8 cellular contexts compared by ENCODE assay signal in the genomic region with DNA sequence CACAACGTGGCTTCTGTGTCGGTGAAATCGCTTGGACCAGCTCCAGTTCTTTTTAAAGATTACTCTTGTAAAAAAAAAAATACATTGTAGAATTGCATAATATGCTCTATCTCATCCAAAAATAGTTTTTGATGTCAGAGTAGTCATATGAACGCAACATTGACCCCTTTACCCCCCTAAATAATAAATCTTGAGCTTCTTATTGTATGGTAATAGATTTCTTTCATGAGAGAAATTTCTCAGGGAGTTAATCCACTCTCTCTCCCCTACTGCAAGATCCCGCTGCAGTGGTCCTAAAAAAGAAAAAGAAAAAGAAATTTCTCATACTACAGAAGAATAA. TPM values are rescaled to one million over a fixed set of nuclear protein-coding genes. Genes with fewer than 3 reads are reported as not detected.
A peak's percentile ranks its signal among the peaks of the same experiment; 100 is the strongest.
DNase-seq lines count a peak whose midpoint lies in the region; ATAC-seq and TF ChIP-seq lines count a peak whose summit lies in the region.

No MANE protein-coding gene starts in this region.

- H3K4me3 Mint-ChIP-seq in CD14-positive monocyte = peak overlapping the region; percentile 79 to 89

- H3K27me3 Mint-ChIP-seq in CD14-positive monocyte (ENCODE audit: low read depth in 3 of 3) = peaks cover 29 to 47% (median 40%) of the 10 kb centered on the region in 3 donors

- H3K4me1 ChIP-seq in Peyer's patch = peaks cover 0 to 19% (median 4%) of the 10 kb centered on the region in 4 donors
- peaks cover 20% of the 10 kb centered on the region in 2 experiments for H3K4me1 ChIP-seq in neutrophil (ENCODE audit: control insufficient read depth in 1 of 2, insufficient read depth in 1 of 2, low read depth in 1 of 2, low read length in 1 of 2)

- peak overlapping the region in 1 of 7 donors; percentile 31 for H3K27ac Mint-ChIP-seq in CD14-positive monocyte

- no peaks in the 10 kb centered on the region for H3K9me3 ChIP-seq in Peyer's patch
- no peaks in the 10 kb centered on the region for H3K9me3 ChIP-seq in neutrophil

- TF ChIP-seq CTCF in CD14-positive monocyte (IDR thresholded peaks at IDR 0.05) (no peak), Peyer's patch (IDR thresholded peaks at IDR 0.05) (no peak), epithelial cell of proximal tubule (conservative IDR thresholded peaks at IDR 0.05; ENCODE audit: low read depth, low read length) (no peak), neutrophil (IDR thresholded peaks at IDR 0.05) (no peak)

- no peak for TF ChIP-seq POLR2A in Peyer's patch (IDR thresholded peaks at IDR 0.05)

- H3K27me3 ChIP-seq in Peyer's patch = no peaks in the 10 kb centered on the region
- peaks cover 71% of the 10 kb centered on the region for H3K27me3 ChIP-seq in neutrophil

- H3K4me1 Mint-ChIP-seq in CD14-positive monocyte = peaks cover 21% of the 10 kb centered on the region

- H3K27ac ChIP-seq in Peyer's patch (peak overlapping the region in 3 of 4 donors; percentile 20 to 68 (median 44)), neutrophil (no peak overlapping the region)

- no peaks in the 10 kb centered on the region for H3K36me3 Mint-ChIP-seq in CD14-positive monocyte

- no peaks in the 10 kb centered on the region for H3K36me3 ChIP-seq in Peyer's patch
- H3K36me3 ChIP-seq in neutrophil = no peaks in the 10 kb centered on the region

- peaks cover 3 to 8% (median 5%) of the 10 kb centered on the region in 7 donors for H3K9me3 Mint-ChIP-seq in CD14-positive monocyte

- ATAC-seq in HG03442 (IDR thresholded peaks at IDR 0.05; ENCODE audit: unreplicated experiment) = no peak

- H3K4me3 ChIP-seq in Peyer's patch (peak overlapping the region; percentile 54 to 59 (median 57)), epithelial cell of proximal tubule (ENCODE audit: low read depth, low read length) (peak overlapping the region; percentile 79), neutrophil (ENCODE audit: low read depth in 1 of 2, low read length in 1 of 2) (peak overlapping the region; percentile 30 to 71)

- DNase-seq in CD14-positive monocyte (ENCODE audit: low spot score) (no peak), Peyer's patch (no peak), epithelial cell of proximal tubule (ENCODE audit: low read depth) (no peak), DMS53 (lab: John Stamatoyannopoulos, UW) (no peak), NCI-H1436 (lab: John Stamatoyannopoulos, UW) (no peak), NCI-H2029 treated with DMSO at 0.1 percent for 48 hours (lab: John Stamatoyannopoulos, UW) (no peak)

- intact Hi-C loops in CD14-positive monocyte (cut with micrococcal nuclease) = no loop called here

RNA-seq across cellular contexts. Expression of a gene that starts 50.2 kb away (rescaled TPM):
- under 1 TPM; 0.08 to 0.17 TPM for polyA plus RNA-seq in CD14-positive monocyte
- total RNA-seq in Peyer's patch (10 to 100 TPM in 1 of 4 donors, 1 to 10 TPM in 3; 1.9 to 10.7 (median 2.2) TPM), epithelial cell of proximal tubule (0.87 and 1.4 TPM in 2 replicates)

RNA-seq across cellular contexts. Expression of a gene that starts 54.5 kb away (rescaled TPM):
- 10 to 100 TPM; 19.1 to 22.4 TPM for polyA plus RNA-seq in CD14-positive monocyte
- total RNA-seq in Peyer's patch = 100 to 1,000 TPM; 155 to 539 (median 174) TPM
- total RNA-seq in epithelial cell of proximal tubule = 67.7 and 69.0 TPM in 2 replicates
